8 cellular contexts compared by ENCODE assay signal in the genomic region with DNA sequence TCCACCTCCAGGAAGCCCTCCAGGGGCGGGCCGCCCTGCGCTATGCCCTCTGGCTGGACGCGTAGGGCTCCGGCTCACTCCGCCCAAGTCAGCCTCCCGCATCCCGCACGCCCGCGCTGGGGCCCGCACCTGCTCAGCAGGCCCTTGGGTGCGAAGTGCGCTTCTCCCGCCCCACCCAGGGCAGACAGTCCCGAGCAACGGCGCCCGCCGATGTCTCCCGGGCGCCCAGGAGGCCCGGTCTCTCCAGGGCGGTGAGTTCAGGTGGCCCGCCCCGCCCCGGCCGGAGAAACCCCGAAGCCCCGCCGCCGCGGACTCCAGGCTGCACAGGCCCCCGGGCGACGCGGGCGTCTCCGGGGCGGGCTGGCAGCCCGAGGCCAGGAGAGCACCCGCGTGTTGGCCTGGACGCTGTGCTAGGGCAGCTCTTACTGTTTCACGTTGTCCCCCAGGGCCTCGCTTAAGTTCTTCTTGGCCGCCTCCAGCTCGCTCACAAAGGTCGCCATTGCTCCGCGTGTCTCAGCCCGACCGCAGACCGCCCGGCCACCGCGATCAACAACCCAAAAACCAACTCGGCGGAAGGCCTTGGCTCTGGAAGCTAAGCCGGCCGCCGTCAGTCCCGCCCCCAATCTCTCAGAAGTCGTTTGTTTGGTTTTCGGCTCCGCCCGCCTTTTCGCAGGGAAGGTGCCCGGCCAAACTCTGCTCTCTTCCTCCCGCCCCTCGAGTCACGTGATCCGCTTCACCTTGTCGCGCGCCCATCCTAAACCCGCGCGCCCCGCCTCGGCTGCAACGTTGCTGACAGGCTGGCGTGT. TPM values are rescaled to one million over a fixed set of nuclear protein-coding genes. Genes with fewer than 3 reads are reported as not detected.
DNase-seq lines count a peak whose midpoint lies in the region; ATAC-seq, FAIRE-seq and TF ChIP-seq lines count a peak whose summit lies in the region.

A gene with protein sequence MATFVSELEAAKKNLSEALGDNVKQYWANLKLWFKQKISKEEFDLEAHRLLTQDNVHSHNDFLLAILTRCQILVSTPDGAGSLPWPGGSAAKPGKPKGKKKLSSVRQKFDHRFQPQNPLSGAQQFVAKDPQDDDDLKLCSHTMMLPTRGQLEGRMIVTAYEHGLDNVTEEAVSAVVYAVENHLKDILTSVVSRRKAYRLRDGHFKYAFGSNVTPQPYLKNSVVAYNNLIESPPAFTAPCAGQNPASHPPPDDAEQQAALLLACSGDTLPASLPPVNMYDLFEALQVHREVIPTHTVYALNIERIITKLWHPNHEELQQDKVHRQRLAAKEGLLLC (minus strand): TSS at position 531 of the 806 bp plus-strand sequence. CDS start 31 bp downstream, at position 500.

- ATAC-seq in GM18873 (IDR thresholded peaks at IDR 0.05; ENCODE audit: low FRiP score, unreplicated experiment) (peak; percentile 88), HG03139 (IDR thresholded peaks at IDR 0.05; ENCODE audit: unreplicated experiment) (peak; percentile 92)

- peak; percentile 80 for DNase-seq in AG04449 (ENCODE audit: low read depth, low spot score)
- peak; percentile 99 for DNase-seq in NCI-H2227 (lab: John Stamatoyannopoulos, UW; ENCODE audit: unreplicated experiment)
- peak; percentile 96 for DNase-seq in WERI-Rb-1
- DNase-seq in bronchial epithelial cell (ENCODE audit: low read depth) = peak; percentile 93

- H3K4me1 ChIP-seq in iPS-20b (ENCODE audit: insufficient read depth, low read length) = peaks cover 8% of the 10 kb centered on the region; the same call in 1 of the 2 replicates

- H3K9ac ChIP-seq in iPS-20b (ENCODE audit: low read depth, low read length) = peak within 1 kb of the TSS; percentile 91

- TF ChIP-seq CTCF in AG04449 (IDR thresholded peaks at IDR 0.05; ENCODE audit: insufficient read depth, low read length, missing control alignments) (no peak), WERI-Rb-1 (IDR thresholded peaks at IDR 0.05; ENCODE audit: low read depth, low read length) (no peak), bronchial epithelial cell (IDR thresholded peaks at IDR 0.05; ENCODE audit: insufficient read depth, low read length, severe bottlenecking) (no peak)

- FAIRE-seq in bronchial epithelial cell (lab: Jason Lieb, UNC) = no peak

- H3K36me3 ChIP-seq in WERI-Rb-1 (no peaks in the 10 kb centered on the region), bronchial epithelial cell (ENCODE audit: control insufficient read depth, insufficient read depth, low read length) (no peaks in the 10 kb centered on the region), iPS-20b (ENCODE audit: insufficient read depth, low read depth, low read length) (peaks cover 3% of the 10 kb centered on the region; the same call in 1 of the 2 replicates)

- peak within 1 kb of the TSS; percentile 75 for H3K4me3 ChIP-seq in AG04449 (ENCODE audit: low read depth, low read length)
- H3K4me3 ChIP-seq in WERI-Rb-1 (ENCODE audit: low read depth, low read length) = peak within 1 kb of the TSS; percentile 52
- peak within 1 kb of the TSS; percentile 80 for H3K4me3 ChIP-seq in bronchial epithelial cell (ENCODE audit: low read depth, low read length)
- peak within 1 kb of the TSS; percentile 95 for H3K4me3 ChIP-seq in iPS-20b (ENCODE audit: low read length)
- peak within 1 kb of the TSS; percentile 66 to 98 (median 93) for H3K4me3 ChIP-seq in skin epidermis

- H3K27ac ChIP-seq in WERI-Rb-1 (peak within 1 kb of the TSS; percentile 96), iPS-20b (ENCODE audit: low read length) (peak within 1 kb of the TSS; percentile 71), skin epidermis (peak within 1 kb of the TSS; percentile 79 to 99 (median 92))

- H3K27me3 ChIP-seq in WERI-Rb-1 (ENCODE audit: insufficient read depth, low read depth, severe bottlenecking) (no peaks in the 10 kb centered on the region), bronchial epithelial cell (ENCODE audit: control insufficient read depth, insufficient read depth, low read length) (no peaks in the 10 kb centered on the region), iPS-20b (ENCODE audit: insufficient read depth, low read length) (no peaks in the 10 kb centered on the region)

- H3K9me3 ChIP-seq in WERI-Rb-1 (ENCODE audit: severe bottlenecking) (no peaks in the 10 kb centered on the region), iPS-20b (ENCODE audit: insufficient read depth, low read depth, low read length) (no peaks in the 10 kb centered on the region)

- POLR2A ChIA-PET in AG04449 (lab: Yijun Ruan, JAX) = interaction anchor here (0.6 to 1.6 kb wide), 2 partner anchors 37 to 1286 kb away, joined by 4 to 11 read pairs; a partner anchor contains a TSS

- CTCF ChIA-PET in AG04449 (lab: Yijun Ruan, JAX) = interaction anchor here (1.0 to 1.9 kb wide), 5 partner anchors 17 to 664 kb away, joined by 3 to 8 read pairs (median 4); no protein-coding TSS in a partner anchor

RNA-seq across cellular contexts. Expression of the gene that starts here (rescaled TPM):
- total RNA-seq in bronchial epithelial cell = 11.6 and 14.7 TPM in 2 replicates

Comparison
In these comparisons a context has a peak if more than half of its experiments do, and no peak if none do; other contexts are left out.
1. Peak in every context shown above with its lines: DNase-seq, ATAC-seq, H3K4me3 ChIP-seq and H3K27ac ChIP-seq.